Comparison of ENCODE assay signal across 1 cellular context in the genomic region with DNA sequence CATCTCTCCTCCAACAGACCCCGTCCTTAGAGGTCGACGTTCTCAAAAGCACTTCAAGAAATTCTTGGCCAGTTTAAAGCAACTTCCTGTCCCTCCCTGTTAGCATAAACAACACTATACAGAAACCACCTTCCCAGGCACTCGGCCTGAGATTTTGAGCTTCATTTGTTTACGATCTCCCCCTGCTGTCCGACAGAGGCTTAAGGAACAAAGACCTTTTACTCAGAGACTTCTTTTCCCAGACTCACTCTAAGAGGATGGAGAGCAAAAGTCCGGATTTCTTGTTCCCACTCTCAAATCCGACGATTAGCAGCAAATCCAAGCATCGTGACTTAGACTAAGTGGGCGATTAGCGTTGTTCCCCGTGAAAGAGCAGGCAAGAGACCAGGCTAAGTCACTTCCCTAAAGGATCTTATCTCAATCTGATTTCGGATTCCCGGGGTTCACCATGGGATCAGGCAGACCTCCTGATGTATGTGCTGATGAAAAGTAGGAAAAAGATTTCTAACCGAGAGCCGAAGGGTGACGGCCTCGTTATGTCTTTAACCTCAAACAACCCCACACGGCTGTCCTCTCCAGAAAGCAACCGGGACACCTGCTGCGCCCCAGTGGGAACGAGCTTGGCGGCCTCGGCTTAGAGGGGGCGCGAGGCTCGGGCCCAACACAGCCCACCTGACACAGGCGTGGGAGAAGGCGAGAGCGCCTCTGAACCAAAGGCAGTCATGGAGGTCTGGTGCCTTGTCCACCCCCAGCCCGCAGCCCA.
TF ChIP-seq lines count a peak whose summit lies in the region.

No MANE protein-coding gene starts in this region.

TF ChIP-seq in H1, 55 proteins besides CTCF, POLR2A, EP300 and RAD21:
- TF ChIP-seq JUN (IDR thresholded peaks at IDR 0.05; ENCODE audit: low read depth, low read length) (no peak), SAP30 (IDR thresholded peaks at IDR 0.05; ENCODE audit: insufficient read depth, insufficient replicate concordance, low read length) (peak; percentile 18), HDAC6 (IDR thresholded peaks at IDR 0.05; ENCODE audit: low read depth, low read length) (no peak), SIN3A (conservative IDR thresholded peaks at IDR 0.05 in 1 of 2, IDR thresholded peaks at IDR 0.05 in 1 of 2; ENCODE audit: low read depth in 1 of 2, low read length in 2 of 2) (peak; percentile 40 to 82; a peak in 2 of 4 replicates), KDM5A (IDR thresholded peaks at IDR 0.05; ENCODE audit: low read length) (no peak), TAF1 (IDR thresholded peaks at IDR 0.05; ENCODE audit: low read depth, low read length) (no peak), SUZ12 (IDR thresholded peaks at IDR 0.05; ENCODE audit: low read length) (no peak; the same call in 1 of the 2 replicates), PHF8 (conservative IDR thresholded peaks at IDR 0.05; ENCODE audit: low read depth, low read length) (no peak), EZH2 (IDR thresholded peaks at IDR 0.05; ENCODE audit: low read depth, low read length, severe bottlenecking) (no peak), POLR2AphosphoS5 (IDR thresholded peaks at IDR 0.05; ENCODE audit: low read depth, low read length) (no peak; the same call in 1 of the 2 replicates)
